Comparison of ENCODE assay signal across 20 cellular contexts in genomic region chr14:53942970-53943750, GRCh38. TPM values are rescaled to one million over a fixed set of nuclear protein-coding genes. Genes with fewer than 3 reads are reported as not detected.
DNase-seq lines count a peak whose midpoint lies in the region; ATAC-seq and TF ChIP-seq lines count a peak whose summit lies in the region.
"Had no signal": no experiment of that assay in that cellular context is flagged by ENCODE, and none has a peak within 500 bp of the region (broad histone marks: within the 10 kb centered on the region; RNA-seq: fewer than 3 reads in every experiment).

No MANE protein-coding gene starts in this region.

- TF ChIP-seq POLR2A in stomach (IDR thresholded peaks at IDR 0.05), result no peak

- H3K9ac ChIP-seq in iPS-20b (ENCODE audit: low read depth, low read length), result 0 out of 2 replicates have a peak overlapping the region, but pooled peaks have one; percentile 12

- ATAC-seq in GM21825 (IDR thresholded peaks at IDR 0.05; ENCODE audit: unreplicated experiment) (no peak), HG03571 (IDR thresholded peaks at IDR 0.05; ENCODE audit: unreplicated experiment) (no peak)

- intact Hi-C loops in stomach (cut with DNase I; ENCODE audit: low total_unique reads), result no loop called here

- peak overlapping the region; percentile 45 for H3K4me3 ChIP-seq in iPS-20b (ENCODE audit: low read length)
- no peak overlapping the region for H3K4me3 ChIP-seq in stomach
- H3K4me3 ChIP-seq: breast epithelium had no signal

- peaks cover 45% of the 10 kb centered on the region for H3K27me3 ChIP-seq in iPS-20b (ENCODE audit: insufficient read depth, low read length)
- H3K27me3 ChIP-seq in stomach, result peaks cover 0 to 30% (median 13%) of the 10 kb centered on the region in 3 donors

- peaks cover 40% of the 10 kb centered on the region for H3K4me1 ChIP-seq in iPS-20b (ENCODE audit: insufficient read depth, low read length)
- peaks cover 6 to 13% (median 8%) of the 10 kb centered on the region in 4 donors for H3K4me1 ChIP-seq in stomach
- H3K4me1 ChIP-seq: breast epithelium had no signal

- no peak for TF ChIP-seq EP300 in stomach (IDR thresholded peaks at IDR 0.05)

- TF ChIP-seq CTCF in progenitor cell of endocrine pancreas (IDR thresholded peaks at IDR 0.05; ENCODE audit: unreplicated experiment) (no peak), stomach (IDR thresholded peaks at IDR 0.05) (no peak)

- 21 to 44% (median 28%) methylated on average over 8 of the region's 8 CpGs for WGBS in stomach, 5 donors

- H3K27me3 Mint-ChIP-seq in progenitor cell of endocrine pancreas, result peaks cover 10% of the 10 kb centered on the region

- H3K4me1 Mint-ChIP-seq in progenitor cell of endocrine pancreas (ENCODE audit: low read depth), result peaks cover 29% of the 10 kb centered on the region
- H3K4me1 Mint-ChIP-seq: activated naive CD8-positive, alpha-beta T cell treated with anti-CD3 and anti-CD28 coated beads, Interleukin-2, amount 10 ng/mL, durations not matched to agents 7 days and 5 days had no signal

- H3K27ac Mint-ChIP-seq in progenitor cell of endocrine pancreas, result peak overlapping the region; percentile 92
- H3K27ac Mint-ChIP-seq: activated naive CD8-positive, alpha-beta T cell treated with anti-CD3 and anti-CD28 coated beads, Interleukin-2, amount 10 ng/mL, durations not matched to agents 7 days and 5 days; stimulated activated naive CD8-positive, alpha-beta T cell treated with anti-CD3 and anti-CD28 coated beads, Interleukin-15, Interleukin-2, amounts not matched to agents 100 ng/mL and 50 ng/mL, for 24 hours had no signal

- no peaks in the 10 kb centered on the region for H3K36me3 Mint-ChIP-seq in progenitor cell of endocrine pancreas (ENCODE audit: insufficient read depth)
- H3K36me3 Mint-ChIP-seq: activated naive CD8-positive, alpha-beta T cell treated with anti-CD3 and anti-CD28 coated beads, Interleukin-2, amount 10 ng/mL, durations not matched to agents 7 days and 5 days had no signal

- H3K9me3 Mint-ChIP-seq in progenitor cell of endocrine pancreas (ENCODE audit: low read depth), result no peaks in the 10 kb centered on the region
- H3K9me3 Mint-ChIP-seq: activated naive CD8-positive, alpha-beta T cell treated with anti-CD3 and anti-CD28 coated beads, Interleukin-2, amount 10 ng/mL, durations not matched to agents 7 days and 5 days; stimulated activated naive CD8-positive, alpha-beta T cell treated with anti-CD3 and anti-CD28 coated beads, Interleukin-15, Interleukin-2, amounts not matched to agents 100 ng/mL and 50 ng/mL, for 24 hours had no signal

- no peak overlapping the region for H3K4me3 Mint-ChIP-seq in progenitor cell of endocrine pancreas (ENCODE audit: low read depth)
- H3K4me3 Mint-ChIP-seq: activated naive CD8-positive, alpha-beta T cell treated with anti-CD3 and anti-CD28 coated beads, Interleukin-2, amount 10 ng/mL, durations not matched to agents 7 days and 5 days; stimulated activated naive CD8-positive, alpha-beta T cell treated with anti-CD3 and anti-CD28 coated beads, Interleukin-15, Interleukin-2, amounts not matched to agents 100 ng/mL and 50 ng/mL, for 24 hours had no signal

- no peaks in the 10 kb centered on the region for H3K9me3 ChIP-seq in iPS-20b (ENCODE audit: insufficient read depth, low read depth, low read length)
- no peaks in the 10 kb centered on the region for H3K9me3 ChIP-seq in stomach
- H3K9me3 ChIP-seq: breast epithelium had no signal

- H3K36me3 ChIP-seq in iPS-20b (ENCODE audit: insufficient read depth, low read depth, low read length) (no peaks in the 10 kb centered on the region), stomach (no peaks in the 10 kb centered on the region)
- H3K36me3 ChIP-seq: breast epithelium had no signal

- H3K27ac ChIP-seq in iPS-20b (ENCODE audit: low read length) (no peak overlapping the region), stomach (no peak overlapping the region)

- peak; percentile 18 for DNase-seq in NCI-H1092 treated with DMSO at 0.1 percent for 48 hours (lab: John Stamatoyannopoulos, UW)
- DNase-seq in NCI-H1092 (lab: John Stamatoyannopoulos, UW), result no peak
- DNase-seq in NCI-H69 (lab: John Stamatoyannopoulos, UW), result peak; percentile 59
- no peak for DNase-seq in progenitor cell of endocrine pancreas (ENCODE audit: low spot score, unreplicated experiment)
- no peak for DNase-seq in stomach
- DNase-seq: activated CD4-positive, CD25-positive, alpha-beta regulatory T cell; activated CD8-positive, alpha-beta memory T cell treated with anti-CD3 and anti-CD28 coated beads for 24 hours; activated naive CD8-positive, alpha-beta T cell treated with anti-CD3 and anti-CD28 coated beads, Interleukin-2, amount 10 ng/mL, durations not matched to agents 7 days and 5 days; C1 segment of cervical spinal cord; KG1; midbrain; NCI-H1436 treated with DMSO at 0.1 percent for 48 hours; NCI-H345; retina; T-helper 1 cell had no signal

RNA-seq across cellular contexts. Expression of gene BMP4, which starts 13.5 kb away (rescaled TPM):
- total RNA-seq in progenitor cell of endocrine pancreas (2.7 and 7.5 TPM in 2 replicates), stomach (10 to 100 TPM; 10.3 to 76.4 (median 20.0) TPM)
- polyA plus RNA-seq in stomach, result 10 to 100 TPM; 12.9 to 32.5 (median 17.4) TPM

Comparison
In these comparisons a context has a peak if more than half of its experiments do, and no peak if none do; other contexts are left out.
1. DNase-seq: peak in NCI-H1092 treated with DMSO at 0.1 percent for 48 hours (single experiment) and NCI-H69 (single experiment); none in NCI-H1092 (single experiment), progenitor cell of endocrine pancreas (single experiment) and stomach (single experiment).